Comparison of ENCODE assay signal across 19 cellular contexts in the genomic region with DNA sequence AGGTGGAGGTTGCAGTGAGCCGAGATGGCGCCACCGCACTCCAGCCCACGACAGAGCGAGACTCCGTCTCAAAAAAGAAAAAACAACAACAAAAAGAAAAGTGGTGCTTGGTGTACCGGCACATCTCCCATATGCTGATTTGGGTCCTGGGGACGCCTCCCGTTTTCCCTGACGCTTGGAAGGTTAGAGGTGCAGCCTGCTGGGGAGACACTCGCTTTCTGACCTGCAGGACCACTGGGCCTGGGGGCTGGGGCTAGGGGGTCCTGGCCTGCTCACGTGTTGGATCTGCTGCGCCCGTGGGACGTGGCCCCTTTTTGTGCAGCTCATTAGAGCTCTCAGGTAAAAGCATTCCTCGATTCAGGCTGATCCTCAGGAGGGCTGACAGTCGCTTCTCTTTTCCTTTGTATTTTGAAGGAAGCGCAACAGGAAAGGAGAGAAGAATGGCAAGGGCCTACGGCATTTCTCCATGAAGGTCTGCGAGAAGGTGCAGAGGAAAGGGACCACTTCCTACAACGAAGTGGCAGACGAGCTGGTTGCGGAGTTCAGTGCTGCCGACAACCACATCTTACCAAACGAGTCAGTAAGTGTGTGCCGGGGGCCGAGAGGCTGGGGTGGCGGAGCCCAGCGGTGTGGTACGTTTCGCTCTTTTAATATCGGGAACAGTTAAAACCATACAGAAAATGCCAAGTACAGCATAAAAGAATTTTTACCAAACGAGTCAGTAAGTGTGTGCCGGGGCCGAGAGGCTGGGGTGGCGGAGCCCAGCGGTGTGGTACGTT. TPM values are rescaled to one million over a fixed set of nuclear protein-coding genes. Genes with fewer than 3 reads are reported as not detected.
"Had no signal": no experiment of that assay in that cellular context is flagged by ENCODE, and none has a peak within 500 bp of the region (broad histone marks: within the 10 kb centered on the region; RNA-seq: fewer than 3 reads in every experiment).

No MANE protein-coding gene starts in this region.

- H3K27me3 ChIP-seq: body of pancreas, hepatocyte, uterus had no signal

- H3K4me3 Mint-ChIP-seq: activated CD4-positive, alpha-beta memory T cell treated with anti-CD3 and anti-CD28 coated beads for 36 hours; activated T-cell treated with anti-CD3 and anti-CD28 coated beads, Interleukin-2, amount 50 U/mL, for 72 hours; central memory CD8-positive, alpha-beta T cell; stimulated activated naive CD8-positive, alpha-beta T cell treated with anti-CD3 and anti-CD28 coated beads, Interleukin-15, amount 100 ng/mL, for 72 hours; T-helper 2 cell treated with Interferon-gamma antibody and Interleukin-4, amounts not matched to agents 5 μg/mL and 100 μg/mL, for 36 hours had no signal

- H3K36me3 ChIP-seq: uterus had no signal

- DNase-seq: activated CD4-positive, alpha-beta memory T cell treated with anti-CD3 and anti-CD28 coated beads for 36 hours; activated CD4-positive, CD25-positive, alpha-beta regulatory T cell treated with anti-CD3 and anti-CD28 coated beads, Interleukin-2, amount 50 U/mL, for 72 hours; activated T-cell treated with anti-CD3 and anti-CD28 coated beads, Interleukin-2, amount 50 U/mL, for 72 hours; body of pancreas; effector memory CD4-positive, alpha-beta T cell; midbrain; nucleus accumbens; stimulated activated CD4-positive, alpha-beta T cell treated with anti-CD3 and anti-CD28 coated beads, Interleukin-2, amount 100 ng/mL, for 48 hours; stimulated activated naive CD8-positive, alpha-beta T cell treated with anti-CD3 and anti-CD28 coated beads, Interleukin-15, amount 100 ng/mL, for 72 hours; uterus had no signal

- H3K4me3 ChIP-seq: body of pancreas, hepatocyte, thoracic aorta, uterus had no signal

- H3K27ac Mint-ChIP-seq: activated CD4-positive, alpha-beta memory T cell treated with anti-CD3 and anti-CD28 coated beads for 36 hours; activated T-cell treated with anti-CD3 and anti-CD28 coated beads, Interleukin-2, amount 50 U/mL, for 72 hours; progenitor cell of endocrine pancreas; T-helper 2 cell treated with Interferon-gamma antibody and Interleukin-4, amounts not matched to agents 5 μg/mL and 100 μg/mL, for 36 hours had no signal

- ATAC-seq: activated T-cell treated with anti-CD3 and anti-CD28 coated beads, Interleukin-2, amount 50 U/mL, for 72 hours; body of pancreas; right cardiac atrium; stimulated activated naive CD8-positive, alpha-beta T cell treated with anti-CD3 and anti-CD28 coated beads, Interleukin-15, amount 100 ng/mL, for 72 hours had no signal

- H3K27me3 Mint-ChIP-seq: activated CD4-positive, alpha-beta memory T cell treated with anti-CD3 and anti-CD28 coated beads for 36 hours; central memory CD8-positive, alpha-beta T cell; progenitor cell of endocrine pancreas; stimulated activated naive CD8-positive, alpha-beta T cell treated with anti-CD3 and anti-CD28 coated beads, Interleukin-15, amount 100 ng/mL, for 72 hours had no signal

- H3K4me2 ChIP-seq: hepatocyte had no signal

- H3K9me3 Mint-ChIP-seq: activated CD4-positive, alpha-beta memory T cell treated with anti-CD3 and anti-CD28 coated beads for 36 hours; activated T-cell treated with anti-CD3 and anti-CD28 coated beads, Interleukin-2, amount 50 U/mL, for 72 hours; central memory CD8-positive, alpha-beta T cell; stimulated activated naive CD8-positive, alpha-beta T cell treated with anti-CD3 and anti-CD28 coated beads, Interleukin-15, amount 100 ng/mL, for 72 hours; T-helper 2 cell treated with Interferon-gamma antibody and Interleukin-4, amounts not matched to agents 5 μg/mL and 100 μg/mL, for 36 hours had no signal

- H2AFZ ChIP-seq: hepatocyte had no signal

- H3K27ac ChIP-seq: body of pancreas, hepatocyte, thoracic aorta, uterus had no signal

- H3K9me3 ChIP-seq: body of pancreas, thoracic aorta, uterus had no signal

- H3K4me1 ChIP-seq: body of pancreas, uterus had no signal

RNA-seq across cellular contexts. Expression of a gene that starts 25.1 kb away (rescaled TPM):
- total RNA-seq: activated CD4-positive, alpha-beta memory T cell treated with anti-CD3 and anti-CD28 coated beads for 36 hours; activated T-cell treated with anti-CD3 and anti-CD28 coated beads, Interleukin-2, amount 50 U/mL, for 72 hours; body of pancreas; epithelial cell of proximal tubule; kidney epithelial cell; lower leg skin; progenitor cell of endocrine pancreas; right cardiac atrium had no signal
- polyA plus RNA-seq: right cardiac atrium had no signal

RNA-seq across cellular contexts. Expression of a gene that starts 34.1 kb away (rescaled TPM):
- total RNA-seq: activated CD4-positive, alpha-beta memory T cell treated with anti-CD3 and anti-CD28 coated beads for 36 hours; body of pancreas; kidney epithelial cell; lower leg skin; thoracic aorta had no signal
- polyA plus RNA-seq: hepatocyte had no signal
